7 cellular contexts compared by ENCODE assay signal in genomic region chr4:113511944-113512343, GRCh38.
"Had no signal": no experiment of that assay in that cellular context is flagged by ENCODE, and none has a peak within 500 bp of the region (broad histone marks: within the 10 kb centered on the region; RNA-seq: fewer than 3 reads in every experiment).

No MANE protein-coding gene starts in this region.

- FAIRE-seq: H1, H54, HTR-8/SVneo had no signal

- DNase-seq: H9, HCEC 1CT had no signal

- H3K4me1 Mint-ChIP-seq: GM23338, H9, IgD-negative memory B cell had no signal

- H3K4me2 ChIP-seq: GM23338 had no signal

- H2AFZ ChIP-seq: GM23338 had no signal

- H3K27ac Mint-ChIP-seq: GM23338, H9, IgD-negative memory B cell had no signal

- H3K9me3 Mint-ChIP-seq: GM23338, H9, IgD-negative memory B cell had no signal

- ATAC-seq: GM23338 had no signal

- H3K4me3 Mint-ChIP-seq: GM23338, H9, IgD-negative memory B cell had no signal

- H3K4me3 ChIP-seq: GM23338 had no signal

- H3K27me3 Mint-ChIP-seq: IgD-negative memory B cell had no signal
